Comparison of ENCODE assay signal across 21 cellular contexts in genomic region chr2:20758997-20759396, GRCh38.
DNase-seq lines count a peak whose midpoint lies in the region; ATAC-seq, FAIRE-seq and TF ChIP-seq lines count a peak whose summit lies in the region.
"Had no signal": no experiment of that assay in that cellular context is flagged by ENCODE, and none has a peak within 500 bp of the region (broad histone marks: within the 10 kb centered on the region; RNA-seq: fewer than 3 reads in every experiment).

No MANE protein-coding gene starts in this region.

- no peak overlapping the region for H3K9ac ChIP-seq in K562 (ENCODE audit: insufficient read depth in 1 of 2, low read depth in 2 of 2, low read length in 2 of 2)
- H3K9ac ChIP-seq: GM23248 had no signal

- CTCF ChIA-PET in K562 (lab: Yijun Ruan, JAX; ENCODE audit: low intra/inter-chr PET ratio): no interaction called here

- H4K20me1 ChIP-seq in K562 (replicated peaks; ENCODE audit: control insufficient read depth, insufficient read depth, low read length): no peaks in the 10 kb centered on the region

- 0 out of 2 replicates have a peak, but pooled peaks cover 3% of the 10 kb centered on the region for H3K9me3 ChIP-seq in K562 (replicated peaks; ENCODE audit: control insufficient read depth, insufficient read depth, low read depth, low read length)
- H3K9me3 ChIP-seq: neutrophil had no signal

- no peaks in the 10 kb centered on the region for H3K27me3 Mint-ChIP-seq in chondrocyte (ENCODE audit: low read depth)
- H3K27me3 Mint-ChIP-seq: activated naive CD8-positive, alpha-beta T cell treated with anti-CD3 and anti-CD28 coated beads, Interleukin-2, amount 10 ng/mL, durations not matched to agents 7 days and 5 days; CD4-positive, alpha-beta T cell had no signal

- peak; percentile 91 for ATAC-seq in GM19043 (IDR thresholded peaks at IDR 0.05; ENCODE audit: low read depth, unreplicated experiment)
- peak; percentile 91 for ATAC-seq in HG02588 (IDR thresholded peaks at IDR 0.05; ENCODE audit: unreplicated experiment)
- peak; percentile 95 for ATAC-seq in HG03139 (IDR thresholded peaks at IDR 0.05; ENCODE audit: unreplicated experiment)
- ATAC-seq in K562: no peak
- no peak for ATAC-seq in foreskin keratinocyte

- H3K27me3 ChIP-seq in K562 (ENCODE audit: control insufficient read depth in 2 of 2, insufficient read depth in 2 of 2, low read length in 2 of 2) (no peaks in the 10 kb centered on the region), foreskin keratinocyte (no peaks in the 10 kb centered on the region)
- H3K27me3 ChIP-seq: neutrophil had no signal

- no peaks in the 10 kb centered on the region for H3K4me1 Mint-ChIP-seq in chondrocyte (ENCODE audit: low read depth)
- H3K4me1 Mint-ChIP-seq: activated naive CD8-positive, alpha-beta T cell treated with anti-CD3 and anti-CD28 coated beads, Interleukin-2, amount 10 ng/mL, durations not matched to agents 7 days and 5 days had no signal

- H3K4me3 Mint-ChIP-seq in chondrocyte (ENCODE audit: unreplicated experiment): no peak overlapping the region
- H3K4me3 Mint-ChIP-seq: activated naive CD8-positive, alpha-beta T cell treated with anti-CD3 and anti-CD28 coated beads, Interleukin-2, amount 10 ng/mL, durations not matched to agents 7 days and 5 days; CD4-positive, alpha-beta T cell had no signal

- POLR2A ChIA-PET in K562 (lab: Yijun Ruan, JAX): interaction anchor here (1.0 to 2.7 kb wide), 3 partner anchors 10 to 23 kb away, joined by 3 to 21 read pairs (median 3); no protein-coding TSS in a partner anchor

- H3K36me3 Mint-ChIP-seq in chondrocyte (ENCODE audit: low read depth): peaks cover 5% of the 10 kb centered on the region

- H3K4me1 ChIP-seq in K562 (replicated peaks in 1 of 2; ENCODE audit: control insufficient read depth in 2 of 2, insufficient read depth in 2 of 2, low read length in 2 of 2): no peaks in the 10 kb centered on the region
- H3K4me1 ChIP-seq in foreskin keratinocyte: no peaks in the 10 kb centered on the region

- 92% methylated on average over 1 of the region's 1 CpG for WGBS in K562 (ENCODE audit: insufficient coverage, low coverage, missing lambda C conversion rate)

- H3K79me2 ChIP-seq in K562 (ENCODE audit: control insufficient read depth, insufficient read depth, low read length): no peaks in the 10 kb centered on the region

- DNase-seq in K562 (ENCODE audit: extremely low read depth in 1 of 4, low spot score in 3 of 4) (no peak), foreskin keratinocyte (no peak), chondrocyte (ENCODE audit: low spot score) (no peak), pons (ENCODE audit: low spot score) (no peak)
- DNase-seq: activated naive CD8-positive, alpha-beta T cell treated with anti-CD3 and anti-CD28 coated beads, Interleukin-2, amount 10 ng/mL, durations not matched to agents 7 days and 5 days; CD4-positive, alpha-beta T cell; central memory CD4-positive, alpha-beta T cell; EL; GM23248; Kasumi-1; midbrain; NCI-H510A treated with DMSO at 0.1 percent for 48 hours; PC-9; stimulated activated naive CD4-positive, alpha-beta T cell treated with Interleukin-2 at 50 U/mL for 16 hours had no signal

- H3K9me3 Mint-ChIP-seq in chondrocyte (ENCODE audit: low read depth): peaks cover 10% of the 10 kb centered on the region

- H3K9me1 ChIP-seq in K562 (ENCODE audit: control insufficient read depth, insufficient read depth, low read length): no peaks in the 10 kb centered on the region

- TF ChIP-seq CTCF in K562 (IDR thresholded peaks at IDR 0.05 in 2 of 3, conservative IDR thresholded peaks at IDR 0.05 in 1 of 3; ENCODE audit: insufficient read depth in 2 of 3, low read depth in 1 of 3, low read length in 3 of 3) (no peak), foreskin keratinocyte (conservative IDR thresholded peaks at IDR 0.05) (no peak), chondrocyte (IDR thresholded peaks at IDR 0.05) (no peak)

- in situ Hi-C loops in K562 (cut with MboI): no loop called here

- H2AFZ ChIP-seq in K562 (ENCODE audit: low read depth, low read length): no peak overlapping the region
- H2AFZ ChIP-seq: GM23248, PC-9 had no signal

- no peak overlapping the region for H3K27ac ChIP-seq in K562 (ENCODE audit: extremely low read depth, low read depth, low read length)
- no peak overlapping the region for H3K27ac ChIP-seq in foreskin keratinocyte
- H3K27ac ChIP-seq: GM23248, neutrophil, PC-9 had no signal

- no peak for TF ChIP-seq RAD21 in K562 (CRISPR knock-in tag; conservative IDR thresholded peaks at IDR 0.05 in 1 of 2, IDR thresholded peaks at IDR 0.05 in 1 of 2)

- H3K4me3 ChIP-seq in K562: no peak overlapping the region
- H3K4me3 ChIP-seq: GM23248, PC-9 had no signal

- FAIRE-seq in K562 (lab: Jason Lieb, UNC): peak; percentile 29
- FAIRE-seq: endometrium, GM12891, keratinocyte had no signal

- no peak for TF ChIP-seq POLR2A in K562 (conservative IDR thresholded peaks at IDR 0.05)

- H3K4me2 ChIP-seq in K562 (ENCODE audit: insufficient read depth, low read length): no peak overlapping the region
- H3K4me2 ChIP-seq: PC-9 had no signal

- intact Hi-C loops in K562 (cut with micrococcal nuclease): no loop called here

- H3K27ac Mint-ChIP-seq in chondrocyte (ENCODE audit: unreplicated experiment): no peak overlapping the region
- H3K27ac Mint-ChIP-seq: activated naive CD8-positive, alpha-beta T cell treated with anti-CD3 and anti-CD28 coated beads, Interleukin-2, amount 10 ng/mL, durations not matched to agents 7 days and 5 days; CD4-positive, alpha-beta T cell had no signal

- no TSS peak for BruUV-seq in K562 (replicated peaks; lab: Mats Ljungman, UMichigan)

- TF ChIP-seq EP300 in K562 (IDR thresholded peaks at IDR 0.05; ENCODE audit: low read length): no peak

- H3K36me3 ChIP-seq in K562 (ENCODE audit: control insufficient read depth, insufficient read depth, low read length): peaks cover 13% of the 10 kb centered on the region; the same call in 2 of the 3 replicates
- H3K36me3 ChIP-seq: neutrophil had no signal

TF ChIP-seq in K562, 482 proteins besides CTCF, POLR2A, EP300 and RAD21 (continues in another document):
- TF ChIP-seq XRCC4 (IDR thresholded peaks at IDR 0.05; ENCODE audit: extremely low read depth, insufficient read depth, insufficient read length): no peak
- no peak for TF ChIP-seq ZNF197 (CRISPR knock-in tag; IDR thresholded peaks at IDR 0.05; ENCODE audit: low read depth)
- no peak for TF ChIP-seq SIN3A (IDR thresholded peaks at IDR 0.05; ENCODE audit: borderline replicate concordance in 2 of 2, control insufficient read depth in 1 of 2, low read depth in 2 of 2, low read length in 2 of 2)
- no peak for TF ChIP-seq NFE2 (IDR thresholded peaks at IDR 0.05; ENCODE audit: low read depth)
- TF ChIP-seq HDAC8 (tag; IDR thresholded peaks at IDR 0.05): no peak
- no peak for TF ChIP-seq ZNF263 (CRISPR knock-in tag; IDR thresholded peaks at IDR 0.05; ENCODE audit: borderline replicate concordance)
- TF ChIP-seq GABPB1 (CRISPR knock-in tag; IDR thresholded peaks at IDR 0.05): no peak
- no peak for TF ChIP-seq GTF2A2 (tag; IDR thresholded peaks at IDR 0.05)
- TF ChIP-seq KHSRP (IDR thresholded peaks at IDR 0.05): no peak
- TF ChIP-seq, protein P1, sequence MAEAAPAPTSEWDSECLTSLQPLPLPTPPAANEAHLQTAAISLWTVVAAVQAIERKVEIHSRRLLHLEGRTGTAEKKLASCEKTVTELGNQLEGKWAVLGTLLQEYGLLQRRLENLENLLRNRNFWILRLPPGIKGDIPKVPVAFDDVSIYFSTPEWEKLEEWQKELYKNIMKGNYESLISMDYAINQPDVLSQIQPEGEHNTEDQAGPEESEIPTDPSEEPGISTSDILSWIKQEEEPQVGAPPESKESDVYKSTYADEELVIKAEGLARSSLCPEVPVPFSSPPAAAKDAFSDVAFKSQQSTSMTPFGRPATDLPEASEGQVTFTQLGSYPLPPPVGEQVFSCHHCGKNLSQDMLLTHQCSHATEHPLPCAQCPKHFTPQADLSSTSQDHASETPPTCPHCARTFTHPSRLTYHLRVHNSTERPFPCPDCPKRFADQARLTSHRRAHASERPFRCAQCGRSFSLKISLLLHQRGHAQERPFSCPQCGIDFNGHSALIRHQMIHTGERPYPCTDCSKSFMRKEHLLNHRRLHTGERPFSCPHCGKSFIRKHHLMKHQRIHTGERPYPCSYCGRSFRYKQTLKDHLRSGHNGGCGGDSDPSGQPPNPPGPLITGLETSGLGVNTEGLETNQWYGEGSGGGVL (CRISPR knock-in tag; IDR thresholded peaks at IDR 0.05): no peak
- TF ChIP-seq ZNF780A (CRISPR knock-in tag; IDR thresholded peaks at IDR 0.05): no peak
- no peak for TF ChIP-seq PML (IDR thresholded peaks at IDR 0.05; ENCODE audit: low read length)
- TF ChIP-seq ZFPM2 (CRISPR knock-in tag; IDR thresholded peaks at IDR 0.05): no peak
- no peak for TF ChIP-seq DIDO1 (tag; IDR thresholded peaks at IDR 0.05; ENCODE audit: low read depth)
- TF ChIP-seq SMAD4 (CRISPR knock-in tag; conservative IDR thresholded peaks at IDR 0.05): no peak
- TF ChIP-seq ZNF561 (CRISPR knock-in tag; conservative IDR thresholded peaks at IDR 0.05): no peak
- TF ChIP-seq ZNF445 (CRISPR knock-in tag; IDR thresholded peaks at IDR 0.05; ENCODE audit: low read depth): no peak
- TF ChIP-seq CREB5 (CRISPR knock-in tag; IDR thresholded peaks at IDR 0.05): no peak

Comparison
In these comparisons a context has a peak if more than half of its experiments do, and no peak if none do; other contexts are left out.
1. ATAC-seq: peak in GM19043 (single experiment), HG02588 (single experiment) and HG03139 (single experiment); none in K562 (single experiment) and foreskin keratinocyte (single experiment).